In the genomic region with DNA sequence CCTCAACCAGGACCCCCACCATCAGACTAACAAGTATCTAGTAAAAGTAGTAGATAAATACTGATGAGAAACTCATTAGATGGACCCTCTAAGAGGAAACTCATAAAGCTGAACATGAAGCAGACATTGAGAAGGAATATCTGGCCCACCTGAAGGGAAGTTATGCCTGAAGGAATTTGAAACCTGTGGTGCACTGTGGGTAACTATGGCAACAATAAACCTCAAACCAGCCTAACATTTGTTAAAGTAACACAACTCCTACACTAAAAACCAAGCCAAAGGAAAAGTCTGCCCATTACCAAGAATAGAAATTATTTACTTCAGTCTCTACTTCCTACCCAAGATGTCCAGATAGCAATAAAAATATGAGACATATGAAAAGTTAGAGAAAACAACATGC, we compare ENCODE assay signal across 19 cellular contexts.
"Had no signal": no experiment of that assay in that cellular context is flagged by ENCODE, and none has a peak within 500 bp of the region (broad histone marks: within the 10 kb centered on the region; RNA-seq: fewer than 3 reads in every experiment).

No MANE protein-coding gene starts in this region.

- H3K4me3 Mint-ChIP-seq: activated CD4-positive, alpha-beta memory T cell treated with anti-CD3 and anti-CD28 coated beads, Interleukin-2, amount 10 ng/mL, durations not matched to agents 7 days and 5 days; activated naive CD8-positive, alpha-beta T cell; activated T-cell treated with anti-CD3 and anti-CD28 coated beads, Interleukin-2, amount 50 U/mL, for 72 hours; endodermal cell; stimulated activated naive B cell treated with anti-CD40 and anti-IgM and Interleukin-4, amounts not matched to agents 10 μg/mL and 1 μg/mL and 100 μg/mL, for 72 hours had no signal

- H3K4me3 ChIP-seq: cardiac muscle cell, dorsolateral prefrontal cortex, lower lobe of right lung, right atrium auricular region, thyroid gland had no signal

- H3K9me3 ChIP-seq: lower lobe of right lung, thyroid gland had no signal

- H3K27ac Mint-ChIP-seq: activated CD4-positive, alpha-beta memory T cell treated with anti-CD3 and anti-CD28 coated beads, Interleukin-2, amount 10 ng/mL, durations not matched to agents 7 days and 5 days; activated naive CD8-positive, alpha-beta T cell; activated T-cell treated with anti-CD3 and anti-CD28 coated beads, Interleukin-2, amount 50 U/mL, for 72 hours; endodermal cell; stimulated activated naive B cell treated with anti-CD40 and anti-IgM and Interleukin-4, amounts not matched to agents 10 μg/mL and 1 μg/mL and 100 μg/mL, for 72 hours had no signal

- DNase-seq: activated CD4-positive, alpha-beta memory T cell treated with anti-CD3 and anti-CD28 coated beads, Interleukin-2, amount 10 ng/mL, durations not matched to agents 7 days and 5 days; activated CD4-positive, alpha-beta T cell treated with anti-CD3 and anti-CD28 coated beads for 4 hours; activated gamma-delta T cell; activated T-cell treated with anti-CD3 and anti-CD28 coated beads, Interleukin-2, amount 50 U/mL, for 72 hours; dorsolateral prefrontal cortex; erythroblast; left cardiac atrium; lower lobe of right lung; midbrain; stimulated activated CD4-positive, alpha-beta T cell treated with anti-CD3 and anti-CD28 coated beads, Interleukin-2, amount 100 ng/mL, for 48 hours; stimulated activated naive B cell treated with anti-CD40 and anti-IgM and Interleukin-4, amounts not matched to agents 10 μg/mL and 1 μg/mL and 100 μg/mL, for 72 hours; T-helper 2 cell; thyroid gland had no signal

- H3K27me3 Mint-ChIP-seq: activated CD4-positive, alpha-beta memory T cell treated with anti-CD3 and anti-CD28 coated beads, Interleukin-2, amount 10 ng/mL, durations not matched to agents 7 days and 5 days; activated naive CD8-positive, alpha-beta T cell; stimulated activated naive B cell treated with anti-CD40 and anti-IgM and Interleukin-4, amounts not matched to agents 10 μg/mL and 1 μg/mL and 100 μg/mL, for 72 hours had no signal

- H3K4me1 ChIP-seq: lower lobe of right lung, parathyroid adenoma, right atrium auricular region had no signal

- ATAC-seq: activated T-cell treated with anti-CD3 and anti-CD28 coated beads, Interleukin-2, amount 50 U/mL, for 72 hours; left cardiac atrium; lower lobe of right lung; stimulated activated naive B cell treated with anti-CD40 and anti-IgM and Interleukin-4, amounts not matched to agents 10 μg/mL and 1 μg/mL and 100 μg/mL, for 72 hours had no signal

- H3K36me3 ChIP-seq: cardiac muscle cell, lower lobe of right lung, neutrophil, right atrium auricular region, thyroid gland had no signal

- H3K27me3 ChIP-seq: cardiac muscle cell, dorsolateral prefrontal cortex, neutrophil, right atrium auricular region, thyroid gland had no signal

- H3K27ac ChIP-seq: cardiac muscle cell, dorsolateral prefrontal cortex, lower lobe of right lung, neutrophil, parathyroid adenoma, right atrium auricular region, thyroid gland had no signal
